8 cellular contexts compared by ENCODE assay signal in genomic region chr20:62900052-62900691, GRCh38. TPM values are rescaled to one million over a fixed set of nuclear protein-coding genes. Genes with fewer than 3 reads are reported as not detected.
DNase-seq lines count a peak whose midpoint lies in the region; ATAC-seq, FAIRE-seq and TF ChIP-seq lines count a peak whose summit lies in the region.

No MANE protein-coding gene starts in this region.

- peaks cover 23% of the 10 kb centered on the region for H3K4me1 ChIP-seq in endodermal cell (ENCODE audit: control insufficient read depth, insufficient read depth, low read length)

- H3K36me3 Mint-ChIP-seq in endodermal cell (ENCODE audit: low read depth): peaks cover 44% of the 10 kb centered on the region

- peaks cover 36% of the 10 kb centered on the region for H3K4me1 Mint-ChIP-seq in endodermal cell

- H3K27me3 Mint-ChIP-seq in endodermal cell (ENCODE audit: insufficient read depth): no peaks in the 10 kb centered on the region

- DNase-seq in Ammon's horn (ENCODE audit: low spot score): peak; percentile 87
- peak; percentile 93 for DNase-seq in GM19239 (ENCODE audit: insufficient read length, low spot score)
- peak; percentile 31 to 32 for DNase-seq in NOMO-1 (lab: John Stamatoyannopoulos, UW; ENCODE audit: unreplicated experiment in 2 of 2)
- peak; percentile 47 for DNase-seq in activated CD8-positive, alpha-beta memory T cell treated with anti-CD3 and anti-CD28 coated beads, Interleukin-2, amount 50 U/mL, for 1 hour (ENCODE audit: extremely low read depth)
- DNase-seq in endodermal cell: peak; percentile 95
- DNase-seq in midbrain (lab: John Stamatoyannopoulos, UW): peak; percentile 81
- DNase-seq in stimulated activated CD8-positive, alpha-beta memory T cell treated with anti-CD3 and anti-CD28 coated beads, Interleukin-15, amount 100 ng/mL, for 48 hours (ENCODE audit: low read depth in 2 of 2): peak; percentile 52 to 54

- H3K4me3 ChIP-seq in endodermal cell (ENCODE audit: low read length): no peak overlapping the region

- peak; percentile 59 for FAIRE-seq in GM19239 (lab: Jason Lieb, UNC)

- peak; percentile 83 for TF ChIP-seq CTCF in endodermal cell (conservative IDR thresholded peaks at IDR 0.05)

- H3K9ac ChIP-seq in endodermal cell (ENCODE audit: extremely low read depth, low read length, poor library complexity, severe bottlenecking): peak overlapping the region; percentile 41

- no peak overlapping the region for H3K27ac ChIP-seq in endodermal cell (ENCODE audit: low read depth, low read length)

- no peaks in the 10 kb centered on the region for H3K27me3 ChIP-seq in endodermal cell (ENCODE audit: control insufficient read depth, insufficient read depth, low read length, poor library complexity, severe bottlenecking)

- H3K27ac Mint-ChIP-seq in endodermal cell: peak overlapping the region; percentile 92

- 13 to 26% methylated on average over 7 to 11 of the region's 11 CpGs for WGBS in endodermal cell (ENCODE audit: insufficient coverage in 1 of 2, insufficient read length in 1 of 2), 2 experiments

- no peaks in the 10 kb centered on the region for H3K9me3 Mint-ChIP-seq in endodermal cell

- peak; percentile 68 for ATAC-seq in HG03565 (IDR thresholded peaks at IDR 0.05; ENCODE audit: unreplicated experiment)

- H3K4me3 Mint-ChIP-seq in endodermal cell: peak overlapping the region; percentile 17

- no peaks in the 10 kb centered on the region for H3K9me3 ChIP-seq in endodermal cell (ENCODE audit: control insufficient read depth, low read length)

- peaks cover 72% of the 10 kb centered on the region for H3K36me3 ChIP-seq in endodermal cell (ENCODE audit: control insufficient read depth, insufficient read depth, low read length)

RNA-seq across cellular contexts. Expression of gene DIDO1, which starts 26.1 kb away (rescaled TPM):
- 10 to 100 TPM; 53.5 to 68.3 TPM for total RNA-seq in endodermal cell
- polyA plus RNA-seq in endodermal cell (2013, experiment 1 of 2): 47.8 TPM
- polyA plus RNA-seq in endodermal cell (2013, experiment 2 of 2): 43.0 TPM

RNA-seq across cellular contexts. Expression of gene GID8, which starts 37.8 kb away (rescaled TPM):
- total RNA-seq in endodermal cell: 10 to 100 TPM; 51.5 to 52.1 TPM
- 47.3 TPM for polyA plus RNA-seq in endodermal cell (2013, experiment 1 of 2)
- polyA plus RNA-seq in endodermal cell (2013, experiment 2 of 2): 41.8 TPM

RNA-seq across cellular contexts. Expression of gene TCFL5, which starts 38.5 kb away (rescaled TPM):
- total RNA-seq in endodermal cell: 10 to 100 TPM; 15.8 to 17.4 TPM
- 21.1 TPM for polyA plus RNA-seq in endodermal cell (2013, experiment 1 of 2)
- polyA plus RNA-seq in endodermal cell (2013, experiment 2 of 2): 22.4 TPM

RNA-seq across cellular contexts. Expression of gene SLC17A9, which starts 52.3 kb away (rescaled TPM):
- total RNA-seq in endodermal cell: 10 to 100 TPM in 1 of 2 donors, 1 to 10 TPM in 1; 8.9 to 10.2 TPM
- 3.2 TPM for polyA plus RNA-seq in endodermal cell (2013, experiment 1 of 2)
- polyA plus RNA-seq in endodermal cell (2013, experiment 2 of 2): 3.4 TPM

Comparison
In these comparisons a context has a peak if more than half of its experiments do, and no peak if none do; other contexts are left out.
1. DNase-seq: peak in every context shown above with its lines; median percentile 95 in endodermal cell; 93 in GM19239; 87 in Ammon's horn; 81 in midbrain; 53 in stimulated activated CD8-positive, alpha-beta memory T cell treated with anti-CD3 and anti-CD28 coated beads, Interleukin-15, amount 100 ng/mL, for 48 hours; 47 in activated CD8-positive, alpha-beta memory T cell treated with anti-CD3 and anti-CD28 coated beads, Interleukin-2, amount 50 U/mL, for 1 hour; 32 in NOMO-1.